Comparison of ENCODE assay signal across 16 cellular contexts in the genomic region with DNA sequence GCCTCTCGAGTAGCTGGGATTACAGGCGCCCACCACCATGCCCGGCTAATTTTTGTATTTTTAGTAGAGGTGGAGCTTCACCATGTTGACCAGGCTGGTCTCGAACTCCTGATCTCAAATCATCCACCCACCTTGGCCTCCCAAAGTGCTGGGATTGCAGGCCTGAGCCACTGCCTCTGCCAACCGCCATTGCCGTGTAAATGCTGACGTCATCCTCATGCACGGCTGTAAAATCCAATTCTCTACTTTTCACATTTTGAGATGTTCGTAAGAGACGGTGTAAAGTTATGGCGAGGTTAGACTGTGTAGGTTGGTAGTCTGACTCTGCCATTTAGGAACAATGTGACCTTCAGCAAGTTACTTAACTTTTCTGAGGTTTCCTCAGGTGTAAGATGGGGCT. TPM values are rescaled to one million over a fixed set of nuclear protein-coding genes. Genes with fewer than 3 reads are reported as not detected.
DNase-seq lines count a peak whose midpoint lies in the region; TF ChIP-seq lines count a peak whose summit lies in the region.
"Had no signal": no experiment of that assay in that cellular context is flagged by ENCODE, and none has a peak within 500 bp of the region (broad histone marks: within the 10 kb centered on the region; RNA-seq: fewer than 3 reads in every experiment).

No MANE protein-coding gene starts in this region.

- DNase-seq in CD8-positive, alpha-beta memory T cell: no peak
- DNase-seq in activated naive CD8-positive, alpha-beta T cell treated with anti-CD3 and anti-CD28 coated beads for 36 hours: no peak
- DNase-seq in T-helper 2 cell: no peak
- DNase-seq in central memory CD4-positive, alpha-beta T cell: no peak
- DNase-seq in MV-4-11 (lab: John Stamatoyannopoulos, UW): no peak
- DNase-seq: foreskin melanocyte; KG1; left cardiac atrium; NCI-H1048; NCI-H2029 treated with DMSO at 0.1 percent for 48 hours; NCI-H446; stimulated activated CD4-positive, alpha-beta T cell treated with anti-CD3 and anti-CD28 coated beads, Interleukin-1b, Interleukin-23, amount 100 ng/mL, for 48 hours; WERI-Rb-1 had no signal

- H3K4me1 Mint-ChIP-seq in CD8-positive, alpha-beta memory T cell: peaks cover 35 to 50% (median 48%) of the 10 kb centered on the region in 3 donors
- H3K4me1 Mint-ChIP-seq in activated naive CD8-positive, alpha-beta T cell treated with anti-CD3 and anti-CD28 coated beads for 36 hours: peaks cover 49% of the 10 kb centered on the region
- H3K4me1 Mint-ChIP-seq in nephron: peaks cover 23% of the 10 kb centered on the region

- H3K4me3 Mint-ChIP-seq in CD8-positive, alpha-beta memory T cell: peak overlapping the region in 1 of 7 donors; percentile 94
- H3K4me3 Mint-ChIP-seq in activated naive CD8-positive, alpha-beta T cell treated with anti-CD3 and anti-CD28 coated beads for 36 hours: peak overlapping the region; percentile 92
- H3K4me3 Mint-ChIP-seq in nephron: peak overlapping the region; percentile 94 to 95 (median 94)
- H3K4me3 Mint-ChIP-seq: dendritic cell treated with granulocyte-macrophage colony-stimulating factor and Interleukin-4, amounts not matched to agents 40 ng/mL and 50 ng/mL, for 4 days had no signal

- no peak for TF ChIP-seq CTCF in C4-2B (conservative IDR thresholded peaks at IDR 0.05)
- no peak for TF ChIP-seq CTCF in nephron (IDR thresholded peaks at IDR 0.05; ENCODE audit: unreplicated experiment in 3 of 3)

- H3K27me3 Mint-ChIP-seq in CD8-positive, alpha-beta memory T cell: peaks cover 0 to 1% of the 10 kb centered on the region in 2 donors
- H3K27me3 Mint-ChIP-seq in activated naive CD8-positive, alpha-beta T cell treated with anti-CD3 and anti-CD28 coated beads for 36 hours: no peaks in the 10 kb centered on the region
- no peaks in the 10 kb centered on the region for H3K27me3 Mint-ChIP-seq in nephron (ENCODE audit: low read depth)
- H3K27me3 Mint-ChIP-seq: dendritic cell treated with granulocyte-macrophage colony-stimulating factor and Interleukin-4, amounts not matched to agents 40 ng/mL and 50 ng/mL, for 4 days had no signal

- H3K27ac ChIP-seq in C4-2B: peak overlapping the region; percentile 94
- no peak overlapping the region for H3K27ac ChIP-seq in CD8-positive, alpha-beta memory T cell (ENCODE audit: low read depth, low read length)

- no peaks in the 10 kb centered on the region for H3K9me3 Mint-ChIP-seq in CD8-positive, alpha-beta memory T cell
- H3K9me3 Mint-ChIP-seq in activated naive CD8-positive, alpha-beta T cell treated with anti-CD3 and anti-CD28 coated beads for 36 hours: no peaks in the 10 kb centered on the region
- H3K9me3 Mint-ChIP-seq in nephron: no peaks in the 10 kb centered on the region
- H3K9me3 Mint-ChIP-seq: dendritic cell treated with granulocyte-macrophage colony-stimulating factor and Interleukin-4, amounts not matched to agents 40 ng/mL and 50 ng/mL, for 4 days had no signal

- no peaks in the 10 kb centered on the region for H3K27me3 ChIP-seq in CD8-positive, alpha-beta memory T cell (ENCODE audit: insufficient read depth, low read length, poor library complexity, severe bottlenecking)

- peak overlapping the region; percentile 45 to 100 (median 94) for H3K27ac Mint-ChIP-seq in CD8-positive, alpha-beta memory T cell
- H3K27ac Mint-ChIP-seq in activated naive CD8-positive, alpha-beta T cell treated with anti-CD3 and anti-CD28 coated beads for 36 hours: peak overlapping the region; percentile 98
- H3K27ac Mint-ChIP-seq in nephron: peak overlapping the region; percentile 60 to 100 (median 99)

- CTCF ChIA-PET in CD8-positive, alpha-beta memory T cell (lab: Charles Lee): interaction anchor here (3.0 kb wide), 1 partner anchor 63 kb away, joined by 14 read pairs; no protein-coding TSS in a partner anchor

- peaks cover 25% of the 10 kb centered on the region for H3K4me1 ChIP-seq in CD8-positive, alpha-beta memory T cell (ENCODE audit: insufficient read depth, low read length)

- no peaks in the 10 kb centered on the region for H3K9me3 ChIP-seq in CD8-positive, alpha-beta memory T cell (ENCODE audit: low read length)

- POLR2A ChIA-PET in CD8-positive, alpha-beta memory T cell (lab: Charles Lee): no interaction called here

- peaks cover 6 to 27% (median 10%) of the 10 kb centered on the region in 3 donors for H3K36me3 Mint-ChIP-seq in CD8-positive, alpha-beta memory T cell
- H3K36me3 Mint-ChIP-seq in activated naive CD8-positive, alpha-beta T cell treated with anti-CD3 and anti-CD28 coated beads for 36 hours: peaks cover 29% of the 10 kb centered on the region
- H3K36me3 Mint-ChIP-seq in nephron (ENCODE audit: low read depth): peaks cover 15% of the 10 kb centered on the region

- H3K4me3 ChIP-seq in CD8-positive, alpha-beta memory T cell (ENCODE audit: low read length): no peak overlapping the region

- H3K36me3 ChIP-seq in CD8-positive, alpha-beta memory T cell (ENCODE audit: insufficient read depth, low read length): peaks cover 5% of the 10 kb centered on the region

RNA-seq across cellular contexts. Expression of a gene that starts 1.7 kb away (rescaled TPM):
- total RNA-seq in CD8-positive, alpha-beta memory T cell: 10 to 100 TPM; 89.8 to 90.3 TPM
- 90.6 TPM for polyA plus RNA-seq in CD8-positive, alpha-beta memory T cell
- total RNA-seq in activated naive CD8-positive, alpha-beta T cell treated with anti-CD3 and anti-CD28 coated beads for 36 hours: 100 to 1,000 TPM; 104 TPM
